ENCODE assay signal across 1 cellular context in the genomic region with DNA sequence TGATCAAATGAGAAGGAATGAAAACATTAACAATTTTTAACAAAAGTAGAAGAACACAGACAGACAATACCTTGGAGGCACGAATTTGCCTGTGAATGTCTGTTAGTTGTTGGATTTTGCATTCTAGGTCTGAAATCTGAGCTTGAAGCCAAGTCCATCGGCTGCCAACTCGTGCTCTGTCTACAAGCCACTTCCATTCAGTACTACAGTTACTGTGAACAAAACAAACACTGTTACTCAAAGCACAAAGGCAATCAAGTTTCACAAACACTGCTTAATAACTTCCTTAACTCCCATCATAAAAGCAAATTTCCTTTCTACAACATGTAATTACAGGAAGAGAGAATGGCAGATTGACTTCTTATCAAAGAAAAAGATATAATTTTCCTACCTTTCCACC.
TF ChIP-seq lines count a peak whose summit lies in the region.

No MANE protein-coding gene starts in this region.

TF ChIP-seq in endothelial cell of umbilical vein, 7 proteins besides CTCF, POLR2A, EP300 and RAD21 (continued from another document):
- no peak for TF ChIP-seq EZH2 (IDR thresholded peaks at IDR 0.05; ENCODE audit: borderline replicate concordance, low read depth, low read length, severe bottlenecking)
